In genomic region chr16:68283840-68284595, GRCh38 we compare ENCODE assay signal across 11 cellular contexts. TPM values are rescaled to one million over a fixed set of nuclear protein-coding genes. Genes with fewer than 3 reads are reported as not detected.
DNase-seq lines count a peak whose midpoint lies in the region; ATAC-seq and TF ChIP-seq lines count a peak whose summit lies in the region.
"Had no signal": no experiment of that assay in that cellular context is flagged by ENCODE, and none has a peak within 500 bp of the region (broad histone marks: within the 10 kb centered on the region; RNA-seq: fewer than 3 reads in every experiment).

No MANE protein-coding gene starts in this region.

- H3K79me2 ChIP-seq in GM23338 (replicated peaks; ENCODE audit: insufficient read depth): no peaks in the 10 kb centered on the region

- ATAC-seq in upper lobe of right lung (peak; percentile 67), GM23338 (no peak)

- intact Hi-C loops in activated naive CD4-positive, alpha-beta T cell treated with anti-CD3 and anti-CD28 coated beads for 36 hours (cut with micrococcal nuclease): loop anchor here (1.0 to 2.0 kb wide), 2 partner anchors 9 to 45 kb away; no protein-coding TSS in a partner anchor
- intact Hi-C loops in upper lobe of right lung (cut with DNase I): no loop called here

- peaks cover 63% of the 10 kb centered on the region for H3K4me1 ChIP-seq in upper lobe of right lung
- no peaks in the 10 kb centered on the region for H3K4me1 ChIP-seq in GM23338 (ENCODE audit: insufficient read depth)
- H3K4me1 ChIP-seq: BE2C had no signal

- H3K4me3 Mint-ChIP-seq in activated naive CD4-positive, alpha-beta T cell treated with anti-CD3 and anti-CD28 coated beads for 36 hours: peak overlapping the region; percentile 58
- H3K4me3 Mint-ChIP-seq in GM23338: no peak overlapping the region

- H4K20me1 ChIP-seq in GM23338 (replicated peaks; ENCODE audit: insufficient read depth): peaks cover 6% of the 10 kb centered on the region; the same call in 1 of the 2 replicates

- TF ChIP-seq CTCF in upper lobe of right lung (IDR thresholded peaks at IDR 0.05) (no peak), GM23338 (conservative IDR thresholded peaks at IDR 0.05; ENCODE audit: low read depth in 2 of 2) (no peak)

- H3K27me3 ChIP-seq in upper lobe of right lung (no peaks in the 10 kb centered on the region), GM23338 (ENCODE audit: insufficient read depth) (no peaks in the 10 kb centered on the region)
- H3K27me3 ChIP-seq: BE2C had no signal

- H3K36me3 ChIP-seq in upper lobe of right lung: peaks cover 22% of the 10 kb centered on the region
- H3K36me3 ChIP-seq in GM23338 (ENCODE audit: insufficient read depth): no peaks in the 10 kb centered on the region

- peaks cover 5% of the 10 kb centered on the region; the same call in 1 of the 2 replicates for H3F3A ChIP-seq in GM23338 (replicated peaks; ENCODE audit: low read depth)

- H3K4me2 ChIP-seq in GM23338: no peak overlapping the region

- no peak overlapping the region for H3K4me3 ChIP-seq in upper lobe of right lung
- H3K4me3 ChIP-seq in GM23338: no peak overlapping the region

- H3K27ac ChIP-seq in upper lobe of right lung: peak overlapping the region; percentile 51
- H3K27ac ChIP-seq in GM23338 (ENCODE audit: low read depth): no peak overlapping the region

- CTCF ChIA-PET in activated naive CD4-positive, alpha-beta T cell treated with anti-CD3 and anti-CD28 coated beads for 36 hours (lab: Charles Lee): interaction anchor here (0.7 to 10.6 kb wide), 6 partner anchors 12 to 45 kb away, joined by 3 to 181 read pairs (median 4); partner anchors contain the start of gene SLC7A6

- peak overlapping the region; percentile 92 for H3K27ac Mint-ChIP-seq in activated naive CD4-positive, alpha-beta T cell treated with anti-CD3 and anti-CD28 coated beads for 36 hours
- no peak overlapping the region; the same call in 1 of the 2 replicates for H3K27ac Mint-ChIP-seq in GM23338

- peaks cover 97% of the 10 kb centered on the region for H3K4me1 Mint-ChIP-seq in activated naive CD4-positive, alpha-beta T cell treated with anti-CD3 and anti-CD28 coated beads for 36 hours (ENCODE audit: low read depth)
- no peaks in the 10 kb centered on the region for H3K4me1 Mint-ChIP-seq in GM23338

- H3K27me3 Mint-ChIP-seq in activated naive CD4-positive, alpha-beta T cell treated with anti-CD3 and anti-CD28 coated beads for 36 hours (ENCODE audit: low read depth): no peaks in the 10 kb centered on the region
- no peaks in the 10 kb centered on the region for H3K27me3 Mint-ChIP-seq in GM23338 (ENCODE audit: insufficient read depth, low read depth, poor library complexity)

- no peak for DNase-seq in activated naive CD4-positive, alpha-beta T cell treated with anti-CD3 and anti-CD28 coated beads for 36 hours
- no peak for DNase-seq in activated naive CD4-positive, alpha-beta T cell treated with anti-CD3 and anti-CD28 coated beads, Interleukin-2, amount 50 U/mL, for 16 hours
- DNase-seq in MV-4-11 (lab: John Stamatoyannopoulos, UW) (peak; percentile 32), germinal center (ENCODE audit: low spot score) (peak; percentile 68), upper lobe of right lung (no peak), GM23338 (ENCODE audit: low spot score) (no peak), NCI-H128 (lab: John Stamatoyannopoulos, UW; ENCODE audit: unreplicated experiment) (no peak)
- no peak for DNase-seq in activated CD4-positive, CD25-positive, alpha-beta regulatory T cell treated with anti-CD3 and anti-CD28 coated beads, Interleukin-2, amount 50 U/mL, for 72 hours
- DNase-seq: BE2C; stimulated activated CD4-positive, alpha-beta T cell treated with anti-CD3 and anti-CD28 coated beads, Interleukin-2, amount 100 ng/mL, for 24 hours; T-helper 9 cell had no signal

- H2AFZ ChIP-seq in GM23338: no peak overlapping the region

- H3K36me3 Mint-ChIP-seq in activated naive CD4-positive, alpha-beta T cell treated with anti-CD3 and anti-CD28 coated beads for 36 hours (ENCODE audit: low read depth): peaks cover 63% of the 10 kb centered on the region
- H3K36me3 Mint-ChIP-seq in GM23338 (ENCODE audit: low read depth): peaks cover 32% of the 10 kb centered on the region

- H3K9me2 ChIP-seq in GM23338 (ENCODE audit: insufficient read depth): no peaks in the 10 kb centered on the region

- no peaks in the 10 kb centered on the region for H3K9me3 ChIP-seq in upper lobe of right lung
- H3K9me3 ChIP-seq: BE2C had no signal

- no peaks in the 10 kb centered on the region for H3K9me3 Mint-ChIP-seq in activated naive CD4-positive, alpha-beta T cell treated with anti-CD3 and anti-CD28 coated beads for 36 hours
- H3K9me3 Mint-ChIP-seq in GM23338: no peaks in the 10 kb centered on the region; the same call in 2 of the 3 replicates

TF ChIP-seq in GM23338, 12 proteins besides CTCF, POLR2A, EP300 and RAD21 (continues in another document):
- TF ChIP-seq ETS1 (IDR thresholded peaks at IDR 0.05) (no peak), POLR2AphosphoS5 (IDR thresholded peaks at IDR 0.05; ENCODE audit: low read depth) (no peak), ZNF114 (CRISPR knock-in tag; IDR thresholded peaks at IDR 0.05) (no peak)

RNA-seq across cellular contexts. Expression of gene SLC7A6, which starts 19.7 kb away (rescaled TPM):
- total RNA-seq in activated naive CD4-positive, alpha-beta T cell treated with anti-CD3 and anti-CD28 coated beads for 36 hours: 10 to 100 TPM; 79.4 to 83.4 TPM
- 61.9 TPM for total RNA-seq in upper lobe of right lung
- 19.7 and 30.9 TPM in 2 replicates for total RNA-seq in GM23338 (2014; rRNA removed; shearing (Covaris generic))
- 15.0 and 16.6 TPM in 2 replicates for polyA plus RNA-seq in GM23338 (2016; fragmentation: Nextera tagmentation; extraction: Ambion mirVana)

RNA-seq across cellular contexts. Expression of gene SLC7A6OS, which starts 26.7 kb away (rescaled TPM):
- 10 to 100 TPM; 23.0 to 26.4 TPM for total RNA-seq in activated naive CD4-positive, alpha-beta T cell treated with anti-CD3 and anti-CD28 coated beads for 36 hours
- 18.8 TPM for total RNA-seq in upper lobe of right lung
- total RNA-seq in GM23338 (2014; rRNA removed; shearing (Covaris generic)): 16.4 and 16.5 TPM in 2 replicates
- 13.8 and 17.9 TPM in 2 replicates for polyA plus RNA-seq in GM23338 (2016; fragmentation: Nextera tagmentation; extraction: Ambion mirVana)

RNA-seq across cellular contexts. Expression of gene PRMT7, which starts 26.8 kb away (rescaled TPM):
- total RNA-seq in activated naive CD4-positive, alpha-beta T cell treated with anti-CD3 and anti-CD28 coated beads for 36 hours: 10 to 100 TPM; 51.6 to 52.4 TPM
- 30.0 TPM for total RNA-seq in upper lobe of right lung
- 61.9 and 65.3 TPM in 2 replicates for total RNA-seq in GM23338 (2014; rRNA removed; shearing (Covaris generic))
- 20.2 TPM in 2 replicates for polyA plus RNA-seq in GM23338 (2016; fragmentation: Nextera tagmentation; extraction: Ambion mirVana)

RNA-seq across cellular contexts. Expression of gene PLA2G15, which starts 38.8 kb away (rescaled TPM):
- 1 to 10 TPM; 4.2 to 5.4 TPM for total RNA-seq in activated naive CD4-positive, alpha-beta T cell treated with anti-CD3 and anti-CD28 coated beads for 36 hours
- 30.4 TPM for total RNA-seq in upper lobe of right lung
- total RNA-seq in GM23338 (2014; rRNA removed; shearing (Covaris generic)): 14.8 and 14.9 TPM in 2 replicates
- polyA plus RNA-seq in GM23338 (2016; fragmentation: Nextera tagmentation; extraction: Ambion mirVana): 3.1 TPM in 2 replicates

RNA-seq across cellular contexts. Expression of gene ESRP2, which starts 48.1 kb away (rescaled TPM):
- total RNA-seq in activated naive CD4-positive, alpha-beta T cell treated with anti-CD3 and anti-CD28 coated beads for 36 hours: under 1 TPM; 0.21 to 0.35 TPM
- total RNA-seq in upper lobe of right lung: 61.0 TPM
- total RNA-seq in GM23338 (2014; rRNA removed; shearing (Covaris generic)): 42.7 and 44.0 TPM in 2 replicates
- 16.2 TPM in 2 replicates for polyA plus RNA-seq in GM23338 (2016; fragmentation: Nextera tagmentation; extraction: Ambion mirVana)

Comparison
In these comparisons a context has a peak if more than half of its experiments do, and no peak if none do; other contexts are left out.
1. DNase-seq: peak in MV-4-11 (single experiment) and germinal center (single experiment); none in activated naive CD4-positive, alpha-beta T cell treated with anti-CD3 and anti-CD28 coated beads for 36 hours (single experiment), activated naive CD4-positive, alpha-beta T cell treated with anti-CD3 and anti-CD28 coated beads, Interleukin-2, amount 50 U/mL, for 16 hours (single experiment), upper lobe of right lung (single experiment), activated CD4-positive, CD25-positive, alpha-beta regulatory T cell treated with anti-CD3 and anti-CD28 coated beads, Interleukin-2, amount 50 U/mL, for 72 hours (single experiment), GM23338 (single experiment) and NCI-H128 (single experiment).